Comparison of ENCODE assay signal across 11 cellular contexts in the genomic region with DNA sequence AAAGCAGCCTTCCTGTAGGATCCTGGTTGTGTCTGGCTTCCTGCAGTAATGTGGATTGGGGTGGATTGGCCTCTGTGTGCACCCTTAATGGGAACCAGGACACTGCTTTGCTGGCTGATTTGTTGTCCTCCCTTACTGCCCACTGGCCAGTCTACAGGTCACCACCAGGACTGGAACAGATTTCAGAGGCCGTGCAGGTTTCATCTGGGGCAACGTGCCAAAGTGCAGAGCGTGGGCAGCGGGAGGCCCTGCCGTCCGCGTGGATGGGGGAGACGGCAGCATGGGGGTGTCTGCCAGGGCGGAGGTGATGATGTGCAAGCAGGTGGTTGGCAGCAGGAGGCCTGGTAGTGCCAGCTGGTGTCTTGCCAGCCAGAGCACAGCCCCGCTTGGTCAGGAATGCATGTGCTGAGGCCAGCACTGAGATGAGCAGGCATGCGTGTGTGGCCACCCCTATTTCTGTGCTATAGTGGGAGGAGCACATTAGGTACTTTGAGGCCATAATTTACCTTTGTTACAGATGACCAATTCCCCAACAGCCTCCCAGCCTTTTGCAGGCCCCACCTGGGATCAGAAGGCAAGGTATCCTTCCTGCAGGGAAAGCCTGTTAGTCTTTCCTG. TPM values are rescaled to one million over a fixed set of nuclear protein-coding genes. Genes with fewer than 3 reads are reported as not detected.
DNase-seq lines count a peak whose midpoint lies in the region; ATAC-seq and TF ChIP-seq lines count a peak whose summit lies in the region.
"Had no signal": no experiment of that assay in that cellular context is flagged by ENCODE, and none has a peak within 500 bp of the region (broad histone marks: within the 10 kb centered on the region; RNA-seq: fewer than 3 reads in every experiment).

No MANE protein-coding gene starts in this region.

- no peak for TF ChIP-seq EP300 in ovary (IDR thresholded peaks at IDR 0.05)

- CTCF ChIA-PET in CD4-positive, alpha-beta memory T cell (lab: Charles Lee; ENCODE audit: partially characterized antibody): no interaction called here

- intact Hi-C loops in ovary (cut with DNase I): no loop called here
- intact Hi-C loops in CD4-positive, alpha-beta memory T cell (cut with micrococcal nuclease): no loop called here
- intact Hi-C loops in posterior vena cava (cut with DNase I): no loop called here

- peak; percentile 34 for DNase-seq in DMS 273 treated with DMSO at 0.1 percent for 48 hours (lab: John Stamatoyannopoulos, UW)
- DNase-seq in NCI-H446 treated with DMSO at 0.1 percent for 48 hours (lab: John Stamatoyannopoulos, UW): peak; percentile 86
- peak; percentile 18 for DNase-seq in fibroblast of mammary gland (ENCODE audit: low read depth)
- peak; percentile 37 to 70 (median 52) for DNase-seq in ovary
- DNase-seq in CD4-positive, alpha-beta memory T cell: no peak
- no peak for DNase-seq in posterior vena cava (ENCODE audit: low spot score)
- DNase-seq: activated CD4-positive, alpha-beta T cell treated with anti-CD3 and anti-CD28 coated beads, Interleukin-2, amount 50 U/mL, for 1 hour; CD4-positive, CD25-positive, alpha-beta regulatory T cell had no signal

- peaks cover 12 to 25% of the 10 kb centered on the region in 2 donors for H3K36me3 Mint-ChIP-seq in CD4-positive, alpha-beta memory T cell

- 14 to 32% (median 24%) methylated on average over 11 of the region's 11 CpGs for WGBS in ovary, 3 donors

- H3K27ac Mint-ChIP-seq in CD4-positive, alpha-beta memory T cell: peak overlapping the region in 2 of 7 donors; percentile 47 to 48

- POLR2A ChIA-PET in CD4-positive, alpha-beta memory T cell (lab: Charles Lee; ENCODE audit: partially characterized antibody): interaction anchor here (1.0 kb wide), 1 partner anchor 12 kb away, joined by 3 read pairs; no protein-coding TSS in a partner anchor

- no peaks in the 10 kb centered on the region for H3K36me3 ChIP-seq in ovary
- H3K36me3 ChIP-seq in CD4-positive, alpha-beta memory T cell (ENCODE audit: insufficient read depth, low read length): peaks cover 6% of the 10 kb centered on the region

- no peaks in the 10 kb centered on the region for H3K27me3 ChIP-seq in ovary
- H3K27me3 ChIP-seq in CD4-positive, alpha-beta memory T cell (ENCODE audit: insufficient read depth, low read length): no peaks in the 10 kb centered on the region

- H3K4me1 Mint-ChIP-seq in CD4-positive, alpha-beta memory T cell: peaks cover 18 to 58% (median 34%) of the 10 kb centered on the region in 4 donors

- ATAC-seq in GM21381 (IDR thresholded peaks at IDR 0.05; ENCODE audit: unreplicated experiment) (no peak), GM19452 (IDR thresholded peaks at IDR 0.05; ENCODE audit: unreplicated experiment) (no peak)
- ATAC-seq: natural killer cell treated with Interleukin-12 subunit alpha and Interleukin-12 subunit beta and Interleukin-15 and Interleukin-18, amount 100 ng/mL, for 72 hours had no signal

- H3K9me3 Mint-ChIP-seq in CD4-positive, alpha-beta memory T cell: peaks cover 0 to 2% (median 0%) of the 10 kb centered on the region in 8 donors
- H3K9me3 Mint-ChIP-seq: CD4-positive, CD25-positive, alpha-beta regulatory T cell; natural killer cell treated with Interleukin-12 subunit alpha and Interleukin-12 subunit beta and Interleukin-15 and Interleukin-18, amount 100 ng/mL, for 72 hours had no signal

- H3K27ac ChIP-seq in ovary: no peak overlapping the region
- H3K27ac ChIP-seq in CD4-positive, alpha-beta memory T cell (ENCODE audit: low read depth, low read length): no peak overlapping the region

- no peaks in the 10 kb centered on the region for H3K9me3 ChIP-seq in ovary
- no peaks in the 10 kb centered on the region for H3K9me3 ChIP-seq in CD4-positive, alpha-beta memory T cell (ENCODE audit: control insufficient read depth in 1 of 2, low read length in 2 of 2)

- H3K4me3 ChIP-seq in fibroblast of mammary gland (ENCODE audit: control insufficient read depth, low read depth, low read length): no peak overlapping the region
- no peak overlapping the region for H3K4me3 ChIP-seq in ovary
- H3K4me3 ChIP-seq in CD4-positive, alpha-beta memory T cell (ENCODE audit: low read length in 2 of 2): no peak overlapping the region

- H3K4me3 Mint-ChIP-seq in CD4-positive, alpha-beta memory T cell: no peak overlapping the region
- H3K4me3 Mint-ChIP-seq: CD4-positive, CD25-positive, alpha-beta regulatory T cell; natural killer cell treated with Interleukin-12 subunit alpha and Interleukin-12 subunit beta and Interleukin-15 and Interleukin-18, amount 100 ng/mL, for 72 hours had no signal

- no peaks in the 10 kb centered on the region for H3K27me3 Mint-ChIP-seq in CD4-positive, alpha-beta memory T cell
- H3K27me3 Mint-ChIP-seq: CD4-positive, CD25-positive, alpha-beta regulatory T cell; natural killer cell treated with Interleukin-12 subunit alpha and Interleukin-12 subunit beta and Interleukin-15 and Interleukin-18, amount 100 ng/mL, for 72 hours had no signal

- no peak for TF ChIP-seq POLR2A in ovary (IDR thresholded peaks at IDR 0.05)

- TF ChIP-seq CTCF in fibroblast of mammary gland (conservative IDR thresholded peaks at IDR 0.05; ENCODE audit: control insufficient read depth, insufficient read depth, low read depth, low read length): no peak
- TF ChIP-seq CTCF in ovary (IDR thresholded peaks at IDR 0.05): no peak

- peaks cover 10% of the 10 kb centered on the region for H3K4me1 ChIP-seq in ovary (ENCODE audit: insufficient read depth)
- no peaks in the 10 kb centered on the region for H3K4me1 ChIP-seq in CD4-positive, alpha-beta memory T cell (ENCODE audit: insufficient read depth, low read length)

RNA-seq across cellular contexts. Expression of a gene that starts 24.3 kb away (rescaled TPM):
- total RNA-seq in ovary: 10 to 100 TPM; 21.8 to 44.6 (median 38.3) TPM
- 10 to 100 TPM in 1 of 2 donors, 1 to 10 TPM in 1; 7.1 to 17.2 TPM for polyA plus RNA-seq in ovary
- total RNA-seq in CD4-positive, alpha-beta memory T cell: 10 to 100 TPM; 75.3 to 75.6 TPM
- 10 to 100 TPM in 1 of 2 donors, 1 to 10 TPM in 1; 3.3 to 27.0 TPM for polyA plus RNA-seq in CD4-positive, alpha-beta memory T cell
- 10 to 100 TPM; 40.3 to 47.4 TPM for total RNA-seq in posterior vena cava

RNA-seq across cellular contexts. Expression of a gene that starts 59.4 kb away (rescaled TPM):
- total RNA-seq in ovary (10 to 100 TPM in 3 of 7 donors, 1 to 10 TPM in 4; 3.9 to 18.7 (median 9.0) TPM), posterior vena cava (1 to 10 TPM; 4.2 to 5.1 TPM)
- 1 to 10 TPM; 4.0 to 5.1 TPM for polyA plus RNA-seq in ovary
- total RNA-seq in CD4-positive, alpha-beta memory T cell: under 1 TPM; 0.33 to 0.64 TPM
- 1 to 10 TPM in 1 of 2 donors, under 1 TPM in 1; 0.61 to 1.1 TPM for polyA plus RNA-seq in CD4-positive, alpha-beta memory T cell

Comparison
In these comparisons a context has a peak if more than half of its experiments do, and no peak if none do; other contexts are left out.
1. DNase-seq: peak in DMS 273 treated with DMSO at 0.1 percent for 48 hours (single experiment), NCI-H446 treated with DMSO at 0.1 percent for 48 hours (single experiment), fibroblast of mammary gland (single experiment) and ovary (5 of 5); none in CD4-positive, alpha-beta memory T cell (0 of 5) and posterior vena cava (single experiment).